17 cellular contexts compared by ENCODE assay signal in genomic region chr12:40769846-40770245, GRCh38.
DNase-seq lines count a peak whose midpoint lies in the region; ATAC-seq and TF ChIP-seq lines count a peak whose summit lies in the region.
"Had no signal": no experiment of that assay in that cellular context is flagged by ENCODE, and none has a peak within 500 bp of the region (broad histone marks: within the 10 kb centered on the region; RNA-seq: fewer than 3 reads in every experiment).

No MANE protein-coding gene starts in this region.

- H3K27ac ChIP-seq in KMS-11 (peak overlapping the region; percentile 85), esophagus muscularis mucosa (replicated peaks in 1 of 4) (peak overlapping the region; percentile 28 to 79 (median 48))

- TF ChIP-seq POLR2A in esophagus muscularis mucosa (IDR thresholded peaks at IDR 0.05; ENCODE audit: low read depth) = no peak

- TF ChIP-seq CTCF in KMS-11 (conservative IDR thresholded peaks at IDR 0.05; ENCODE audit: low read depth, low read length) (no peak), esophagus muscularis mucosa (IDR thresholded peaks at IDR 0.05) (no peak)

- H3K9ac ChIP-seq in KMS-11 = peak overlapping the region; percentile 35; the same call in 1 of the 2 replicates

- no peaks in the 10 kb centered on the region for H3K9me3 ChIP-seq in esophagus muscularis mucosa

- intact Hi-C loops in esophagus muscularis mucosa (cut with DNase I) (no loop called here), posterior cingulate gyrus (cut with DNase I) (no loop called here)

- H3K4me3 Mint-ChIP-seq in stimulated activated naive B cell treated with anti-CD40 and anti-IgM and Interleukin-4, amounts not matched to agents 10 μg/mL and 1 μg/mL and 100 μg/mL, for 72 hours = no peak overlapping the region
- H3K4me3 Mint-ChIP-seq: B cell; CD4-positive, alpha-beta T cell; H9; IgD-negative memory B cell had no signal

- H4K20me1 ChIP-seq in KMS-11 (ENCODE audit: insufficient read depth) = no peaks in the 10 kb centered on the region

- no peak overlapping the region for H3K4me3 ChIP-seq in KMS-11 (IDR thresholded peaks at IDR 0.05; ENCODE audit: insufficient read depth, low read depth, low read length)
- H3K4me3 ChIP-seq in esophagus muscularis mucosa = no peak overlapping the region

- H3K27me3 ChIP-seq in KMS-11 (ENCODE audit: insufficient read depth, low read depth) = no peaks in the 10 kb centered on the region
- no peaks in the 10 kb centered on the region for H3K27me3 ChIP-seq in esophagus muscularis mucosa

- ATAC-seq in GM18498 (IDR thresholded peaks at IDR 0.05; ENCODE audit: unreplicated experiment) (peak; percentile 63), GM19351 (IDR thresholded peaks at IDR 0.05; ENCODE audit: unreplicated experiment) (peak; percentile 74)
- no peak for ATAC-seq in stimulated activated naive B cell treated with anti-CD40 and anti-IgM and Interleukin-4, amounts not matched to agents 10 μg/mL and 1 μg/mL and 100 μg/mL, for 72 hours (replicated peaks)

- no peaks in the 10 kb centered on the region for H3K79me2 ChIP-seq in KMS-11 (ENCODE audit: insufficient read depth, low read depth)

- peak overlapping the region; percentile 98 for H3K4me2 ChIP-seq in KMS-11

- no peak for TF ChIP-seq EP300 in esophagus muscularis mucosa (IDR thresholded peaks at IDR 0.05)

- H3K4me1 ChIP-seq in KMS-11 (ENCODE audit: low read depth, poor library complexity, severe bottlenecking) (peaks cover 58% of the 10 kb centered on the region), esophagus muscularis mucosa (peaks cover 0 to 52% (median 35%) of the 10 kb centered on the region in 4 donors)

- no peak overlapping the region for H3K27ac Mint-ChIP-seq in stimulated activated naive B cell treated with anti-CD40 and anti-IgM and Interleukin-4, amounts not matched to agents 10 μg/mL and 1 μg/mL and 100 μg/mL, for 72 hours
- H3K27ac Mint-ChIP-seq: B cell; CD4-positive, alpha-beta T cell; H9; IgD-negative memory B cell had no signal

- H2AFZ ChIP-seq in KMS-11 (ENCODE audit: low read depth) = peak overlapping the region; percentile 88

- no peak for DNase-seq in esophagus muscularis mucosa (ENCODE audit: extremely low spot score)
- no peak for DNase-seq in stimulated activated CD4-positive, alpha-beta T cell treated with anti-CD3 and anti-CD28 coated beads, Interleukin-4, amount 100 ng/mL, for 1 hour
- DNase-seq in posterior cingulate gyrus = no peak
- no peak for DNase-seq in activated naive CD4-positive, alpha-beta T cell treated with anti-CD3 and anti-CD28 coated beads, Interleukin-2, amount 50 U/mL, for 16 hours
- DNase-seq in stimulated activated naive B cell treated with anti-CD40 and anti-IgM and Interleukin-4, amounts not matched to agents 10 μg/mL and 1 μg/mL and 100 μg/mL, for 72 hours = no peak
- DNase-seq: 8988T; Calu3; CD4-positive, alpha-beta T cell; DMS 273 treated with DMSO at 0.1 percent for 48 hours; GOT3; H9; KG1 had no signal

- H3K36me3 ChIP-seq in KMS-11 (ENCODE audit: insufficient read depth) (no peaks in the 10 kb centered on the region), esophagus muscularis mucosa (no peaks in the 10 kb centered on the region)

- H3K36me3 Mint-ChIP-seq in stimulated activated naive B cell treated with anti-CD40 and anti-IgM and Interleukin-4, amounts not matched to agents 10 μg/mL and 1 μg/mL and 100 μg/mL, for 72 hours = no peaks in the 10 kb centered on the region
- H3K36me3 Mint-ChIP-seq: IgD-negative memory B cell had no signal

- no peaks in the 10 kb centered on the region for H3K27me3 Mint-ChIP-seq in stimulated activated naive B cell treated with anti-CD40 and anti-IgM and Interleukin-4, amounts not matched to agents 10 μg/mL and 1 μg/mL and 100 μg/mL, for 72 hours
- H3K27me3 Mint-ChIP-seq: B cell; CD4-positive, alpha-beta T cell; IgD-negative memory B cell had no signal

- H3K9me3 Mint-ChIP-seq in stimulated activated naive B cell treated with anti-CD40 and anti-IgM and Interleukin-4, amounts not matched to agents 10 μg/mL and 1 μg/mL and 100 μg/mL, for 72 hours = no peaks in the 10 kb centered on the region
- H3K9me3 Mint-ChIP-seq: CD4-positive, alpha-beta T cell; H9; IgD-negative memory B cell had no signal

- no peaks in the 10 kb centered on the region for H3K4me1 Mint-ChIP-seq in stimulated activated naive B cell treated with anti-CD40 and anti-IgM and Interleukin-4, amounts not matched to agents 10 μg/mL and 1 μg/mL and 100 μg/mL, for 72 hours
- H3K4me1 Mint-ChIP-seq: B cell, IgD-negative memory B cell had no signal

- WGBS in esophagus muscularis mucosa = 47% methylated on average over 2 of the region's 2 CpGs

Comparison
In these comparisons a context has a peak if more than half of its experiments do, and no peak if none do; other contexts are left out.
1. ATAC-seq: peak in GM18498 (single experiment) and GM19351 (single experiment); none in stimulated activated naive B cell treated with anti-CD40 and anti-IgM and Interleukin-4, amounts not matched to agents 10 μg/mL and 1 μg/mL and 100 μg/mL, for 72 hours (0 of 2).